Comparison of ENCODE assay signal across 23 cellular contexts in the genomic region with DNA sequence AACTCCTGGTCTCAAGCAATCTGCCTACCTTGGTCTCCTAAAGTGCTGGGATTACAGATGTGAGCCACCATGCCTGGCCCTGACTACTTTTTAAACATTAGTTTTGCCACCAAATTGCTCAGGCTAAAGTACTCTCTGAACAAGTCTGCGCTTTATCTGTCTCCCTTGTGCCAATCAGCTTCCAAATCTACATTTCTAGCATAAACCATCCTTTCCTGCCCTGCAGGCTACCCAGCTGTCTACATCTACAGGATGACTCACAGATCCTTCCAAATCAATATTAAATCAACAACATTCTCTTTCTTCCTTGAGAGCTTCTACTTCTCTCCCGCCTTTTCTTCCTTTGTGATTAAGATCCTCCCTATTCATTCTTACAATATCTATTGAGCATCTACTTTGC.
"Had no signal": no experiment of that assay in that cellular context is flagged by ENCODE, and none has a peak within 500 bp of the region (broad histone marks: within the 10 kb centered on the region; RNA-seq: fewer than 3 reads in every experiment).

No MANE protein-coding gene starts in this region.

- H3K27me3 ChIP-seq: gastrocnemius medialis, neutrophil, pancreas, right lobe of liver, thyroid gland had no signal

- H3K27ac ChIP-seq: coronary artery, gastrocnemius medialis, lower lobe of right lung, neutrophil, pancreas, right lobe of liver, thyroid gland had no signal

- H3K4me3 ChIP-seq: coronary artery, gastrocnemius medialis, lower lobe of right lung, pancreas, right lobe of liver, thyroid gland had no signal

- H3K4me1 Mint-ChIP-seq: neural crest cell; stimulated activated naive CD8-positive, alpha-beta T cell treated with anti-CD3 and anti-CD28 coated beads, Interleukin-15, amount 100 ng/mL, for 72 hours had no signal

- H3K36me3 ChIP-seq: gastrocnemius medialis, lower lobe of right lung, neutrophil, pancreas, thyroid gland had no signal

- H3K36me3 Mint-ChIP-seq: naive B cell; natural killer cell treated with Interleukin-12 subunit alpha and Interleukin-12 subunit beta and Interleukin-15 and Interleukin-18, amount 100 ng/mL, for 72 hours; type B pancreatic cell had no signal

- H3K4me3 Mint-ChIP-seq: memory B cell; naive B cell; natural killer cell treated with Interleukin-12 subunit alpha and Interleukin-12 subunit beta and Interleukin-15 and Interleukin-18, amount 100 ng/mL, for 72 hours; neural crest cell; stimulated activated naive CD8-positive, alpha-beta T cell treated with anti-CD3 and anti-CD28 coated beads, Interleukin-15, amount 100 ng/mL, for 72 hours; type B pancreatic cell had no signal

- ATAC-seq: gastrocnemius medialis; left ventricle myocardium superior; lower lobe of right lung; natural killer cell treated with Interleukin-12 subunit alpha and Interleukin-12 subunit beta and Interleukin-15 and Interleukin-18, amount 100 ng/mL, for 72 hours; pancreas; right lobe of liver; stimulated activated naive CD8-positive, alpha-beta T cell treated with anti-CD3 and anti-CD28 coated beads, Interleukin-15, amount 100 ng/mL, for 72 hours had no signal

- DNase-seq: dermis blood vessel endothelial cell; effector memory CD4-positive, alpha-beta T cell; erythroblast; gastrocnemius medialis; head of caudate nucleus; left ventricle myocardium superior; lower lobe of right lung; naive B cell; pancreas; right lobe of liver; small intestine; stimulated activated CD4-positive, alpha-beta T cell treated with anti-CD3 and anti-CD28 coated beads, Interleukin-15, amount 100 ng/mL, for 24 hours; stimulated activated CD4-positive, alpha-beta T cell treated with anti-CD3 and anti-CD28 coated beads, Interleukin-2, amount 100 ng/mL, for 48 hours; stimulated activated naive CD4-positive, alpha-beta T cell; stimulated activated naive CD8-positive, alpha-beta T cell treated with anti-CD3 and anti-CD28 coated beads, Interleukin-15, amount 100 ng/mL, for 72 hours; thyroid gland had no signal

- H3K9me3 Mint-ChIP-seq: memory B cell; naive B cell; natural killer cell treated with Interleukin-12 subunit alpha and Interleukin-12 subunit beta and Interleukin-15 and Interleukin-18, amount 100 ng/mL, for 72 hours; neural crest cell; stimulated activated naive CD8-positive, alpha-beta T cell treated with anti-CD3 and anti-CD28 coated beads, Interleukin-15, amount 100 ng/mL, for 72 hours; type B pancreatic cell had no signal

- H3K27ac Mint-ChIP-seq: memory B cell; natural killer cell treated with Interleukin-12 subunit alpha and Interleukin-12 subunit beta and Interleukin-15 and Interleukin-18, amount 100 ng/mL, for 72 hours; progenitor cell of endocrine pancreas; stimulated activated naive CD8-positive, alpha-beta T cell treated with anti-CD3 and anti-CD28 coated beads, Interleukin-15, amount 100 ng/mL, for 72 hours; type B pancreatic cell had no signal

- H3K27me3 Mint-ChIP-seq: memory B cell; naive B cell; stimulated activated naive CD8-positive, alpha-beta T cell treated with anti-CD3 and anti-CD28 coated beads, Interleukin-15, amount 100 ng/mL, for 72 hours had no signal

- H3K9me3 ChIP-seq: gastrocnemius medialis, lower lobe of right lung, neutrophil, pancreas, right lobe of liver, thyroid gland had no signal

- H3K4me1 ChIP-seq: gastrocnemius medialis, lower lobe of right lung, pancreas, right lobe of liver had no signal
